ENCODE assay signal across 1 cellular context in the genomic region with DNA sequence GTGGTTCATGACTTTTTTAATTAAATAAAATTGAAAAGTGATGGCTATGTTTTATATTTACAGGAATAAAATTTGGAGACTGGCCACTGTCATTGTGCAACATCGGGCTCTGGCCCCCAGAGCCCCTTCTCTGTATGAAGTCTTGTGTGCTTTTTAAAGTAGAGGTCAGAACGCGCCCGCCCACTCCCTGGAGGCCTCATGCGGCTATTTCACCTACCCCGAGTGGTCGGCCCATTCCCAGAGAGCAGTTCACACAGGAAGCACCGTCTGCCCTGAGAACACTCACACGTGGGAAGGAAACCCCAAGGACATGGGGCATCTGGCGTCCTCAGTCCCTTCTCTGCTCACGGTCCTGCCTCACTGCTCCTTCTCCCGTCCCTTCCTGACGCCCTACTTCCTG.
TF ChIP-seq lines count a peak whose summit lies in the region.

No MANE protein-coding gene starts in this region.

TF ChIP-seq in H1, 55 proteins besides CTCF, POLR2A, EP300 and RAD21:
- TF ChIP-seq TAF1 (IDR thresholded peaks at IDR 0.05; ENCODE audit: low read depth, low read length) (no peak), SUZ12 (IDR thresholded peaks at IDR 0.05; ENCODE audit: low read length) (no peak), BRCA1 (IDR thresholded peaks at IDR 0.05; ENCODE audit: low read depth, low read length) (no peak), YY1 (IDR thresholded peaks at IDR 0.05; ENCODE audit: low read depth, low read length) (no peak), HDAC6 (IDR thresholded peaks at IDR 0.05; ENCODE audit: low read depth, low read length) (no peak)
